In genomic region chr13:37446503-37446902, GRCh38 we compare ENCODE assay signal across 13 cellular contexts.
DNase-seq lines count a peak whose midpoint lies in the region; ATAC-seq and TF ChIP-seq lines count a peak whose summit lies in the region.
"Had no signal": no experiment of that assay in that cellular context is flagged by ENCODE, and none has a peak within 500 bp of the region (broad histone marks: within the 10 kb centered on the region; RNA-seq: fewer than 3 reads in every experiment).

No MANE protein-coding gene starts in this region.

- no peak overlapping the region for H3K27ac ChIP-seq in right cardiac atrium (ENCODE audit: low read length)
- H3K27ac ChIP-seq: esophagus squamous epithelium had no signal

- H3K4me1 ChIP-seq in right cardiac atrium (ENCODE audit: control insufficient read depth, insufficient read depth, low read length): no peaks in the 10 kb centered on the region
- H3K4me1 ChIP-seq: esophagus squamous epithelium had no signal

- H3K4me3 ChIP-seq in astrocyte of the spinal cord (ENCODE audit: low read depth, low read length): no peak overlapping the region
- no peak overlapping the region for H3K4me3 ChIP-seq in right cardiac atrium (ENCODE audit: low read length)
- H3K4me3 ChIP-seq: esophagus squamous epithelium had no signal

- DNase-seq in HPDE6-E6E7 (ENCODE audit: extremely low spot score) (peak; percentile 1), astrocyte of the spinal cord (ENCODE audit: low read depth, low spot score) (peak; percentile 94), right cardiac atrium (peak in 1 of 3 donors; percentile 40), stromal cell of bone marrow (ENCODE audit: low read depth) (peak; percentile 90), SHP77 treated with DMSO at 0.1 percent for 48 hours (lab: John Stamatoyannopoulos, UW) (no peak), NCI-H2171 treated with DMSO at 0.1 percent for 48 hours (lab: John Stamatoyannopoulos, UW) (no peak), SKM-1 (lab: John Stamatoyannopoulos, UW; ENCODE audit: unreplicated experiment) (no peak)
- DNase-seq: anterior cingulate cortex; DMS153; esophagus squamous epithelium; stimulated activated naive CD8-positive, alpha-beta T cell treated with anti-CD3 and anti-CD28 coated beads, Interleukin-15, amount 100 ng/mL, for 72 hours had no signal

- 75% methylated on average over 3 of the region's 3 CpGs for WGBS in right cardiac atrium

- in situ Hi-C loops in astrocyte of the spinal cord (cut with HindIII; ENCODE audit: low sequenced_read_pairs): no loop called here

- intact Hi-C loops in right cardiac atrium (cut with DNase I): no loop called here

- H3K27me3 ChIP-seq in right cardiac atrium (ENCODE audit: control insufficient read depth, insufficient read depth): no peaks in the 10 kb centered on the region
- H3K27me3 ChIP-seq: esophagus squamous epithelium had no signal

- TF ChIP-seq CTCF in astrocyte of the spinal cord (IDR thresholded peaks at IDR 0.05; ENCODE audit: low read depth, low read length): no peak

- H3K9me3 ChIP-seq in right cardiac atrium (ENCODE audit: control insufficient read depth, low read length): no peaks in the 10 kb centered on the region
- H3K9me3 ChIP-seq: esophagus squamous epithelium had no signal

- peak; percentile 78 to 92 for ATAC-seq in right cardiac atrium
- no peak for ATAC-seq in GM18502 (IDR thresholded peaks at IDR 0.05; ENCODE audit: poor library complexity, unreplicated experiment)
- ATAC-seq: Panc1; stimulated activated naive CD8-positive, alpha-beta T cell treated with anti-CD3 and anti-CD28 coated beads, Interleukin-15, amount 100 ng/mL, for 72 hours had no signal

Comparison
In these comparisons a context has a peak if more than half of its experiments do, and no peak if none do; other contexts are left out.
1. DNase-seq: peak in HPDE6-E6E7 (single experiment), astrocyte of the spinal cord (single experiment) and stromal cell of bone marrow (single experiment); none in SHP77 treated with DMSO at 0.1 percent for 48 hours (single experiment), NCI-H2171 treated with DMSO at 0.1 percent for 48 hours (single experiment) and SKM-1 (single experiment).